In genomic region chr4:151325320-151326246, GRCh38 we compare ENCODE assay signal across 8 cellular contexts. TPM values are rescaled to one million over a fixed set of nuclear protein-coding genes. Genes with fewer than 3 reads are reported as not detected.
A peak's percentile ranks its signal among the peaks of the same experiment; 100 is the strongest.
DNase-seq lines count a peak whose midpoint lies in the region; ATAC-seq and TF ChIP-seq lines count a peak whose summit lies in the region.

SH3D19 (minus strand) TSS chr4:151325605; CDS start chr4:151325352, 253 bp downstream.

- peak; percentile 30 for ATAC-seq in activated naive CD8-positive, alpha-beta T cell treated with anti-CD3 and anti-CD28 coated beads, Interleukin-2, amount 10 ng/mL, durations not matched to agents 7 days and 5 days (ENCODE audit: low read depth)
- no peak for ATAC-seq in GM21447 (IDR thresholded peaks at IDR 0.05; ENCODE audit: unreplicated experiment)

- H3K9me3 Mint-ChIP-seq in activated naive CD8-positive, alpha-beta T cell treated with anti-CD3 and anti-CD28 coated beads, Interleukin-2, amount 10 ng/mL, durations not matched to agents 7 days and 5 days: no peaks in the 10 kb centered on the region

- no peaks in the 10 kb centered on the region for H3K36me3 Mint-ChIP-seq in activated naive CD8-positive, alpha-beta T cell treated with anti-CD3 and anti-CD28 coated beads, Interleukin-2, amount 10 ng/mL, durations not matched to agents 7 days and 5 days

- no peaks in the 10 kb centered on the region for H3K9me3 ChIP-seq in neuron (ENCODE audit: low read length)

- no peak for TF ChIP-seq CTCF in LNCaP clone FGC (IDR thresholded peaks at IDR 0.05; ENCODE audit: control insufficient read depth, extremely low read depth, insufficient read depth)

- no peaks in the 10 kb centered on the region for H3K27me3 ChIP-seq in neuron (ENCODE audit: insufficient read depth, low read length)

- H3K4me3 ChIP-seq in LNCaP clone FGC (ENCODE audit: low read depth, low read length) (peak within 1 kb of the TSS; percentile 75), neuron (ENCODE audit: low read length) (peak within 1 kb of the TSS; percentile 64)

- H3K27me3 Mint-ChIP-seq in activated naive CD8-positive, alpha-beta T cell treated with anti-CD3 and anti-CD28 coated beads, Interleukin-2, amount 10 ng/mL, durations not matched to agents 7 days and 5 days: peaks cover 50% of the 10 kb centered on the region

- H3K36me3 ChIP-seq in neuron (ENCODE audit: insufficient read depth, low read length): no peaks in the 10 kb centered on the region

- peaks cover 9% of the 10 kb centered on the region for H3K4me1 Mint-ChIP-seq in activated naive CD8-positive, alpha-beta T cell treated with anti-CD3 and anti-CD28 coated beads, Interleukin-2, amount 10 ng/mL, durations not matched to agents 7 days and 5 days

- H2AFZ ChIP-seq in neuron (ENCODE audit: low read depth, low read length): peak within 1 kb of the TSS; percentile 95

- peaks cover 11% of the 10 kb centered on the region for H3K4me1 ChIP-seq in neuron (ENCODE audit: insufficient read depth, low read length)

- DNase-seq in DMS53 (lab: John Stamatoyannopoulos, UW): peak; percentile 91
- DNase-seq in LNCaP clone FGC (ENCODE audit: low read depth): peak; percentile 90
- peak; percentile 36 for DNase-seq in activated naive CD8-positive, alpha-beta T cell treated with anti-CD3 and anti-CD28 coated beads, Interleukin-2, amount 10 ng/mL, durations not matched to agents 7 days and 5 days
- peak; percentile 87 for DNase-seq in glomerular visceral epithelial cell (ENCODE audit: extremely low spot score)
- no peak for DNase-seq in cortex of kidney (lab: John Stamatoyannopoulos, UW)
- no peak for DNase-seq in stimulated activated naive CD4-positive, alpha-beta T cell (lab: John Stamatoyannopoulos, UW)

- POLR2A ChIA-PET in activated naive CD8-positive, alpha-beta T cell treated with anti-CD3 and anti-CD28 coated beads, Interleukin-2, amount 10 ng/mL, durations not matched to agents 7 days and 5 days (lab: Charles Lee): no interaction called here

- no peak within 1 kb of the TSS for H3K27ac Mint-ChIP-seq in activated naive CD8-positive, alpha-beta T cell treated with anti-CD3 and anti-CD28 coated beads, Interleukin-2, amount 10 ng/mL, durations not matched to agents 7 days and 5 days

- H3K4me3 Mint-ChIP-seq in activated naive CD8-positive, alpha-beta T cell treated with anti-CD3 and anti-CD28 coated beads, Interleukin-2, amount 10 ng/mL, durations not matched to agents 7 days and 5 days: peak within 1 kb of the TSS; percentile 80

RNA-seq across cellular contexts. Expression of gene SH3D19, which starts in this region (rescaled TPM):
- not detected for total RNA-seq in activated naive CD8-positive, alpha-beta T cell treated with anti-CD3 and anti-CD28 coated beads, Interleukin-2, amount 10 ng/mL, durations not matched to agents 7 days and 5 days

Comparison
In these comparisons a context has a peak if more than half of its experiments do, and no peak if none do; other contexts are left out.
1. Peak in DNase-seq and ATAC-seq in activated naive CD8-positive, alpha-beta T cell treated with anti-CD3 and anti-CD28 coated beads, Interleukin-2, amount 10 ng/mL, durations not matched to agents 7 days and 5 days; RNA of the gene not detected or under 1 TPM.
2. DNase-seq: peak in DMS53 (single experiment), LNCaP clone FGC (single experiment) and glomerular visceral epithelial cell (single experiment); none in cortex of kidney (single experiment) and stimulated activated naive CD4-positive, alpha-beta T cell (0 of 6).